In genomic region chr2:127887452-127888219, GRCh38 we compare ENCODE assay signal across 8 cellular contexts. TPM values are rescaled to one million over a fixed set of nuclear protein-coding genes. Genes with fewer than 3 reads are reported as not detected.
A peak's percentile ranks its signal among the peaks of the same experiment; 100 is the strongest.
DNase-seq lines count a peak whose midpoint lies in the region; ATAC-seq and TF ChIP-seq lines count a peak whose summit lies in the region.
"Had no signal": no experiment of that assay in that cellular context is flagged by ENCODE, and none has a peak within 500 bp of the region (broad histone marks: within the 10 kb centered on the region; RNA-seq: fewer than 3 reads in every experiment).

No MANE protein-coding gene starts in this region.

- H3K27me3 Mint-ChIP-seq in HFFc6 (ENCODE audit: insufficient read depth) (peaks cover 3% of the 10 kb centered on the region; the same call in 1 of the 2 replicates), activated B cell treated with CpG ODN at 0.5 μM for 24 hours (no peaks in the 10 kb centered on the region)

- H3K4me2 ChIP-seq in smooth muscle cell, result peak overlapping the region; percentile 90

- peaks cover 4% of the 10 kb centered on the region for H3F3A ChIP-seq in smooth muscle cell (ENCODE audit: low read depth)

- H3K9me3 ChIP-seq in smooth muscle cell (replicated peaks; ENCODE audit: low read depth), result no peaks in the 10 kb centered on the region

- H3K27ac Mint-ChIP-seq in HFFc6, result peak overlapping the region; percentile 76
- H3K27ac Mint-ChIP-seq in activated B cell treated with CpG ODN at 0.5 μM for 24 hours, result no peak overlapping the region

- H3K79me2 ChIP-seq in smooth muscle cell (ENCODE audit: low read depth), result peaks cover 36% of the 10 kb centered on the region

- ATAC-seq in activated B cell treated with CpG ODN at 0.5 μM for 24 hours (ENCODE audit: low read depth) (no peak), esophagus mucosa (no peak)

- H3K36me3 ChIP-seq in smooth muscle cell (ENCODE audit: low read depth), result no peaks in the 10 kb centered on the region

- DNase-seq in HFFc6 (no peak), activated B cell treated with CpG ODN at 0.5 μM for 24 hours (no peak), fibroblast of villous mesenchyme (ENCODE audit: low read depth) (peak; percentile 85), smooth muscle cell (lab: John Stamatoyannopoulos, UW; ENCODE audit: unreplicated experiment) (no peak), amygdala (lab: John Stamatoyannopoulos, UW) (no peak), cerebellar nuclear complex (lab: John Stamatoyannopoulos, UW) (no peak)
- DNase-seq: stimulated activated CD4-positive, alpha-beta T cell treated with anti-CD3 and anti-CD28 coated beads, Interleukin-15, amount 100 ng/mL, for 24 hours had no signal

- peaks cover 24% of the 10 kb centered on the region for H4K20me1 ChIP-seq in smooth muscle cell (ENCODE audit: low read depth)

- H3K9me3 Mint-ChIP-seq in HFFc6 (no peaks in the 10 kb centered on the region), activated B cell treated with CpG ODN at 0.5 μM for 24 hours (no peaks in the 10 kb centered on the region)

- H3K4me1 Mint-ChIP-seq in HFFc6 (ENCODE audit: low read depth) (peaks cover 29% of the 10 kb centered on the region), activated B cell treated with CpG ODN at 0.5 μM for 24 hours (peaks cover 30% of the 10 kb centered on the region)

- peak overlapping the region; percentile 49 for H3K4me3 ChIP-seq in fibroblast of villous mesenchyme (ENCODE audit: low read depth, low read length)
- peak overlapping the region; percentile 69 for H3K4me3 ChIP-seq in smooth muscle cell

- peaks cover 22% of the 10 kb centered on the region for H3K4me1 ChIP-seq in smooth muscle cell (ENCODE audit: low read depth)

- CTCF ChIA-PET in activated B cell treated with CpG ODN at 0.5 μM for 24 hours (lab: Charles Lee), result interaction anchor here (1.8 kb wide), 1 partner anchor 297 kb away, joined by 4 read pairs; no protein-coding TSS in a partner anchor

- H3K4me3 Mint-ChIP-seq in HFFc6 (peak overlapping the region; percentile 90), activated B cell treated with CpG ODN at 0.5 μM for 24 hours (peak overlapping the region; percentile 72)

- peak overlapping the region; percentile 87 for H3K27ac ChIP-seq in smooth muscle cell (ENCODE audit: low read depth)

- H3K36me3 Mint-ChIP-seq in HFFc6 (ENCODE audit: low read depth) (peaks cover 11% of the 10 kb centered on the region), activated B cell treated with CpG ODN at 0.5 μM for 24 hours (ENCODE audit: low read depth) (peaks cover 18% of the 10 kb centered on the region)

- WGBS in smooth muscle cell (ENCODE audit: low lambda C conversion rate), result 52% methylated on average over 6 of the region's 6 CpGs

- no peak for TF ChIP-seq CTCF in HFFc6 (IDR thresholded peaks at IDR 0.05)
- no peak for TF ChIP-seq CTCF in activated B cell treated with CpG ODN at 0.5 μM for 24 hours (IDR thresholded peaks at IDR 0.05)
- no peak for TF ChIP-seq CTCF in fibroblast of villous mesenchyme (IDR thresholded peaks at IDR 0.05; ENCODE audit: insufficient read depth, low read depth, low read length)
- no peak for TF ChIP-seq CTCF in smooth muscle cell (IDR thresholded peaks at IDR 0.05; ENCODE audit: borderline replicate concordance, insufficient read depth, poor library complexity, severe bottlenecking)

- H3K27me3 ChIP-seq in smooth muscle cell (ENCODE audit: low read depth), result no peaks in the 10 kb centered on the region

- intact Hi-C loops in activated B cell treated with CpG ODN at 0.5 μM for 24 hours (cut with micrococcal nuclease), result loop anchor here (1.0 to 5.0 kb wide), 3 partner anchors 11 to 345 kb away; no protein-coding TSS in a partner anchor

- H3K9ac ChIP-seq in smooth muscle cell (ENCODE audit: low read depth), result peak overlapping the region; percentile 47

- POLR2A ChIA-PET in activated B cell treated with CpG ODN at 0.5 μM for 24 hours (lab: Charles Lee), result interaction anchor here (0.7 to 1.2 kb wide), 3 partner anchors 75 to 203 kb away, joined by 3 to 9 read pairs (median 4); partner anchors contain the start of gene UGGT1

- H2AFZ ChIP-seq in smooth muscle cell (ENCODE audit: low read depth), result no peak overlapping the region

RNA-seq across cellular contexts. Expression of gene AMMECR1L, which starts 1.9 kb away (rescaled TPM):
- 10 to 100 TPM; 13.9 to 18.2 (median 14.8) TPM for total RNA-seq in HFFc6 (2021; fragmentation: NEBNext Ultra II Directional; extraction: Animal tissue kit (Norgen Biotek cat#: 25700))
- total RNA-seq in activated B cell treated with CpG ODN at 0.5 μM for 24 hours (14.9 and 15.5 TPM in 2 replicates), fibroblast of villous mesenchyme (14.2 and 22.0 TPM in 2 replicates), smooth muscle cell (13.8 and 14.7 TPM in 2 replicates), esophagus mucosa (8.5 TPM)
- polyA plus RNA-seq in smooth muscle cell, result 11.3 and 11.8 TPM in 2 replicates

RNA-seq across cellular contexts. Expression of gene POLR2D, which starts 29.7 kb away (rescaled TPM):
- 10 to 100 TPM; 36.4 to 46.8 (median 41.5) TPM for total RNA-seq in HFFc6 (2021; fragmentation: NEBNext Ultra II Directional; extraction: Animal tissue kit (Norgen Biotek cat#: 25700))
- total RNA-seq in activated B cell treated with CpG ODN at 0.5 μM for 24 hours (41.5 and 41.7 TPM in 2 replicates), fibroblast of villous mesenchyme (15.5 and 25.9 TPM in 2 replicates), smooth muscle cell (11.4 and 13.4 TPM in 2 replicates), esophagus mucosa (17.3 TPM)
- polyA plus RNA-seq in smooth muscle cell, result 25.4 and 25.8 TPM in 2 replicates
